Comparison of ENCODE assay signal across 9 cellular contexts in genomic region chr10:11144626-11145497, GRCh38.
DNase-seq lines count a peak whose midpoint lies in the region; ATAC-seq, FAIRE-seq and TF ChIP-seq lines count a peak whose summit lies in the region.
"Had no signal": no experiment of that assay in that cellular context is flagged by ENCODE, and none has a peak within 500 bp of the region (broad histone marks: within the 10 kb centered on the region; RNA-seq: fewer than 3 reads in every experiment).

No MANE protein-coding gene starts in this region.

- ATAC-seq in HepG2: no peak
- ATAC-seq in right lobe of liver: no peak
- peak; percentile 20 for ATAC-seq in HG03175 (IDR thresholded peaks at IDR 0.05; ENCODE audit: unreplicated experiment)
- no peak; the same call in 2 of the 3 replicates for ATAC-seq in K562
- no peak for ATAC-seq in upper lobe of left lung (ENCODE audit: low FRiP score in 2 of 2)

- TF ChIP-seq RAD21 in HepG2 (CRISPR knock-in tag; IDR thresholded peaks at IDR 0.05): no peak
- no peak for TF ChIP-seq RAD21 in K562 (CRISPR knock-in tag; conservative IDR thresholded peaks at IDR 0.05 in 1 of 2, IDR thresholded peaks at IDR 0.05 in 1 of 2)

- TF ChIP-seq CTCF in HepG2 (CRISPR knock-in tag; IDR thresholded peaks at IDR 0.05): no peak
- TF ChIP-seq CTCF in right lobe of liver (IDR thresholded peaks at IDR 0.05): no peak
- TF ChIP-seq CTCF in K562 (IDR thresholded peaks at IDR 0.05 in 2 of 3, conservative IDR thresholded peaks at IDR 0.05 in 1 of 3; ENCODE audit: insufficient read depth in 2 of 3, low read depth in 1 of 3, low read length in 3 of 3): no peak
- no peak for TF ChIP-seq CTCF in upper lobe of left lung (IDR thresholded peaks at IDR 0.05)

- no peak for TF ChIP-seq POLR2A in HepG2 (IDR thresholded peaks at IDR 0.05; ENCODE audit: insufficient read depth in 1 of 2, low read depth in 2 of 2, low read length in 2 of 2)
- TF ChIP-seq POLR2A in right lobe of liver (IDR thresholded peaks at IDR 0.05): no peak
- TF ChIP-seq POLR2A in K562 (conservative IDR thresholded peaks at IDR 0.05): no peak
- no peak for TF ChIP-seq POLR2A in upper lobe of left lung (IDR thresholded peaks at IDR 0.05)

- in situ Hi-C loops in HepG2 (cut with HindIII; ENCODE audit: extremely low pct_ligation_motif_present, low pct_unique_long_range_greater_than_20kb): no loop called here
- in situ Hi-C loops in K562 (cut with MboI): no loop called here

- H3K4me3 ChIP-seq in HepG2 (replicated peaks in 1 of 3; ENCODE audit: insufficient read depth in 1 of 3, low read depth in 2 of 3, low read length in 3 of 3) (no peak overlapping the region), right lobe of liver (no peak overlapping the region), K562 (no peak overlapping the region), upper lobe of left lung (no peak overlapping the region)

- POLR2A ChIA-PET in HepG2 (lab: Yijun Ruan, JAX): no interaction called here
- POLR2A ChIA-PET in K562 (lab: Yijun Ruan, JAX): interaction anchor here (0.5 to 1.4 kb wide), 3 partner anchors 8 to 1115 kb away, joined by 3 to 5 read pairs (median 3); no protein-coding TSS in a partner anchor

- intact Hi-C loops in HepG2 (cut with micrococcal nuclease; ENCODE audit: unreplicated experiment) (no loop called here), right lobe of liver (cut with DNase I) (no loop called here), K562 (cut with micrococcal nuclease) (no loop called here)

- no peaks in the 10 kb centered on the region for H3K9me1 ChIP-seq in K562 (ENCODE audit: control insufficient read depth, insufficient read depth, low read length)

- H3K36me3 ChIP-seq in HepG2 (replicated peaks in 1 of 2; ENCODE audit: control insufficient read depth in 1 of 2, insufficient read depth in 2 of 2, low read length in 2 of 2) (no peaks in the 10 kb centered on the region), right lobe of liver (no peaks in the 10 kb centered on the region), K562 (ENCODE audit: control insufficient read depth, insufficient read depth, low read length) (no peaks in the 10 kb centered on the region), upper lobe of left lung (no peaks in the 10 kb centered on the region)

- no peaks in the 10 kb centered on the region for H3K9me3 ChIP-seq in HepG2 (ENCODE audit: low read length)
- H3K9me3 ChIP-seq in right lobe of liver: no peaks in the 10 kb centered on the region
- no peaks in the 10 kb centered on the region for H3K9me3 ChIP-seq in K562 (replicated peaks; ENCODE audit: control insufficient read depth, insufficient read depth, low read depth, low read length)
- no peaks in the 10 kb centered on the region for H3K9me3 ChIP-seq in upper lobe of left lung

- H3K27ac ChIP-seq in HepG2 (ENCODE audit: extremely low read length, insufficient read depth, low read length): no peak overlapping the region
- no peak overlapping the region for H3K27ac ChIP-seq in right lobe of liver
- peak overlapping the region; percentile 26; the same call in 2 of the 3 replicates for H3K27ac ChIP-seq in K562 (ENCODE audit: extremely low read depth, low read depth, low read length)
- H3K27ac ChIP-seq in upper lobe of left lung: peak overlapping the region in 3 of 4 donors; percentile 14 to 55 (median 32)

- H3K9ac ChIP-seq in HepG2 (ENCODE audit: insufficient read depth, low read depth, low read length): no peak overlapping the region
- no peak overlapping the region for H3K9ac ChIP-seq in K562 (ENCODE audit: insufficient read depth in 1 of 2, low read depth in 2 of 2, low read length in 2 of 2)

- H4K20me1 ChIP-seq in HepG2 (ENCODE audit: insufficient read depth, low read length) (no peaks in the 10 kb centered on the region), K562 (replicated peaks; ENCODE audit: control insufficient read depth, insufficient read depth, low read length) (no peaks in the 10 kb centered on the region)

- H3K4me2 ChIP-seq in HepG2 (ENCODE audit: low read depth, low read length) (no peak overlapping the region), K562 (ENCODE audit: insufficient read depth, low read length) (peak overlapping the region; percentile 21; the same call in 1 of the 2 replicates)

- DNase-seq in HepG2 (ENCODE audit: low spot score): no peak
- no peak for DNase-seq in right lobe of liver
- DNase-seq in K562 (ENCODE audit: extremely low read depth in 1 of 4, low spot score in 3 of 4): no peak
- no peak for DNase-seq in upper lobe of left lung
- no peak for DNase-seq in activated gamma-delta T cell treated with Interleukin-2 at 50 U/mL for 16 hours
- DNase-seq in NCI-H510A (lab: John Stamatoyannopoulos, UW): no peak
- DNase-seq in dermis blood vessel endothelial cell: no peak
- DNase-seq: SHP77 had no signal

- H3K27me3 ChIP-seq in HepG2 (ENCODE audit: control insufficient read depth in 1 of 2, insufficient read depth in 2 of 2, low read length in 2 of 2) (peaks cover 0 to 17% of the 10 kb centered on the region in 2 experiments; a peak in 1 of 5 replicates), right lobe of liver (no peaks in the 10 kb centered on the region), K562 (ENCODE audit: control insufficient read depth in 2 of 2, insufficient read depth in 2 of 2, low read length in 2 of 2) (no peaks in the 10 kb centered on the region), upper lobe of left lung (no peaks in the 10 kb centered on the region)

- WGBS in HepG2 (ENCODE audit: low lambda C conversion rate): 5% methylated on average over 11 of the region's 11 CpGs
- 53% methylated on average over 10 of the region's 11 CpGs for WGBS in right lobe of liver (ENCODE audit: insufficient coverage, low coverage, low lambda C conversion rate, missing lambda C conversion rate)
- 60% methylated on average over 10 of the region's 11 CpGs for WGBS in K562 (ENCODE audit: insufficient coverage, low coverage, missing lambda C conversion rate)
- WGBS in upper lobe of left lung, 2 donors: 67 to 73% methylated on average over 11 of the region's 11 CpGs

- no peak overlapping the region for H2AFZ ChIP-seq in HepG2 (ENCODE audit: low read length)
- H2AFZ ChIP-seq in K562 (ENCODE audit: low read depth, low read length): peak overlapping the region; percentile 73

- BruUV-seq in HepG2 (replicated peaks; lab: Mats Ljungman, UMichigan) (no TSS peak), K562 (replicated peaks; lab: Mats Ljungman, UMichigan) (no TSS peak)

- CTCF ChIA-PET in HepG2 (lab: Yijun Ruan, JAX; ENCODE audit: low intra/inter-chr PET ratio, low total read pairs) (no interaction called here), K562 (lab: Yijun Ruan, JAX; ENCODE audit: low intra/inter-chr PET ratio) (no interaction called here)

- H3K4me1 ChIP-seq in HepG2 (ENCODE audit: insufficient read depth, low read length): no peaks in the 10 kb centered on the region
- H3K4me1 ChIP-seq in right lobe of liver: no peaks in the 10 kb centered on the region
- H3K4me1 ChIP-seq in K562 (replicated peaks in 1 of 2; ENCODE audit: control insufficient read depth in 2 of 2, insufficient read depth in 2 of 2, low read length in 2 of 2): peaks cover 14 to 44% of the 10 kb centered on the region in 2 experiments
- peaks cover 23 to 40% (median 37%) of the 10 kb centered on the region in 4 donors for H3K4me1 ChIP-seq in upper lobe of left lung

- FAIRE-seq in HepG2 (lab: Jason Lieb, UNC) (no peak), K562 (lab: Jason Lieb, UNC) (no peak)

- TF ChIP-seq EP300 in HepG2 (IDR thresholded peaks at IDR 0.05; ENCODE audit: low read depth in 2 of 2, low read length in 2 of 2) (no peak), HepG2 (CRISPR knock-in tag; IDR thresholded peaks at IDR 0.05; ENCODE audit: borderline replicate concordance) (no peak), K562 (IDR thresholded peaks at IDR 0.05; ENCODE audit: low read length) (no peak), upper lobe of left lung (IDR thresholded peaks at IDR 0.05) (no peak)

- H3K79me2 ChIP-seq in HepG2 (ENCODE audit: insufficient read depth, low read length) (no peaks in the 10 kb centered on the region), K562 (ENCODE audit: control insufficient read depth, insufficient read depth, low read length) (no peaks in the 10 kb centered on the region)

TF ChIP-seq in HepG2, 621 proteins besides CTCF, POLR2A, EP300 and RAD21 (continues in another document):
- TF ChIP-seq SP140L (CRISPR knock-in tag; IDR thresholded peaks at IDR 0.05; ENCODE audit: borderline replicate concordance): no peak

TF ChIP-seq in K562, 482 proteins besides CTCF, POLR2A, EP300 and RAD21 (continues in another document):
- TF ChIP-seq MAFF (IDR thresholded peaks at IDR 0.05; ENCODE audit: low read length) (peak; percentile 98), PREB (CRISPR knock-in tag; IDR thresholded peaks at IDR 0.05) (no peak), SAFB2 (IDR thresholded peaks at IDR 0.05; ENCODE audit: borderline replicate concordance, low read depth, low read length, severe bottlenecking) (no peak), SREBF1 (IDR thresholded peaks at IDR 0.05; ENCODE audit: borderline replicate concordance, low read depth, low read length) (no peak), C11orf30 (IDR thresholded peaks at IDR 0.05; ENCODE audit: low read depth) (peak; percentile 97), SIN3A (IDR thresholded peaks at IDR 0.05; ENCODE audit: borderline replicate concordance in 2 of 2, control insufficient read depth in 1 of 2, low read depth in 2 of 2, low read length in 2 of 2) (no peak), IRF2 (CRISPR knock-in tag; IDR thresholded peaks at IDR 0.05) (no peak), PHF8 (IDR thresholded peaks at IDR 0.05; ENCODE audit: borderline replicate concordance, low read length) (no peak), ZNF274 (IDR thresholded peaks at IDR 0.05; ENCODE audit: borderline replicate concordance, low read depth, low read length) (no peak), ZNF431 (CRISPR knock-in tag; IDR thresholded peaks at IDR 0.05) (no peak)

Comparison
In these comparisons a context has a peak if more than half of its experiments do, and no peak if none do; other contexts are left out.
1. H3K27ac ChIP-seq: peak in K562 (single experiment) and upper lobe of left lung (3 of 4); none in HepG2 (single experiment) and right lobe of liver (0 of 3).
2. Of the 241 proteins assayed by ChIP-seq in both HepG2 and K562: peak only in HepG2: none; only in K562: ARID3A and MAFG; in both: MAFF and MAFK; in neither: 237.